ENCODE assay signal across 1 cellular context in the genomic region with DNA sequence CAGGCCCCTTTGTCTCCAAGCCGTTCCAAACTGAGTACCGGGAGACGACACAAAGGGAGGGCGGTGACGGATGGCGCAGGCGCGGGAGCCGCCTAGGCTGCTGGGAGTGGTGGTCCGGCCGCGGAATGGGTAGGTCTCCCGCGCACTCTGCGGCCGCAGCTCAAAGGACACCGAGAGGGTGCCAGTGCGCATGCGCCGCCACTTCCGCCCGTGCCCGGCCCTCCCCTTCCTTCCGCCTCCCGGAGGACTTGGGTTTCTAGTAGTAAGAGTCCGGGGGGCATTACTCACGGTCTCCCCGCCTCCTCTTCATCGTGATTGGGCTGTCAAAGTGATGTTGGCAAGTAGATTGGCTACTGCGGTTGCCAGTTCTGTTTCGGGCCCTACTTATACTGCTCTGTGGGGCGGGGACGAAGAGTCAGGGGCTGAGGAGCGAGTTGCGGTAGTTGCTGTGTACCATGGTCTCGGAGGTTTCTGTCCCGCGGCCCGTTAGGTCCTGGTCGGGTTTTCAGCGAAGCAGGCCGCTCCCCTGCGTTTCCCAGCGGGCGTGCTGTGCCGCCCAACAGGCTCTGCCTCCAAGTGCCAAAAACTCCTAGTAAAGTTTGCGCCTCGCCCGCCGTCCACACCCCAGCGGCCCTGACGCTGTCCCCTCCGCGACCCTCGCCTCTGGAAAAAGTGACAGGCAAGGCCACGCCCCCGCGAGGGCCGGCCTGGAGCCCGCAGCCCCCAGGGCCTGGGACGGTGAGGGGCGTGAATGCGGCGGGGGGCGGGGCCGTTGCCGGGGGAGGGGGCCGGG.
TF ChIP-seq lines count a peak whose summit lies in the region.

No MANE protein-coding gene starts in this region.

TF ChIP-seq in HepG2, 621 proteins besides CTCF, POLR2A, EP300 and RAD21 (continued from another document and continues in another):
- no peak; the same call in 1 of the 2 replicates for TF ChIP-seq KLF9 (CRISPR knock-in tag; IDR thresholded peaks at IDR 0.05; ENCODE audit: low read depth)
- peak; percentile 50; the same call in 1 of the 2 replicates for TF ChIP-seq ZNF564 (CRISPR knock-in tag; IDR thresholded peaks at IDR 0.05)
- TF ChIP-seq PAX8 (CRISPR knock-in tag; IDR thresholded peaks at IDR 0.05; ENCODE audit: borderline replicate concordance), result no peak; the same call in 1 of the 2 replicates
- TF ChIP-seq ZNF547 (CRISPR knock-in tag; IDR thresholded peaks at IDR 0.05), result 0 out of 2 replicates have a peak, but pooled peaks have one; percentile 20
- TF ChIP-seq ISL2 (CRISPR knock-in tag; IDR thresholded peaks at IDR 0.05), result 0 out of 2 replicates have a peak, but pooled peaks have one; percentile 40
- TF ChIP-seq ZNF234 (CRISPR knock-in tag; conservative IDR thresholded peaks at IDR 0.05), result peak; percentile 61; the same call in 1 of the 2 replicates
- no peak for TF ChIP-seq ZSCAN30 (CRISPR knock-in tag; IDR thresholded peaks at IDR 0.05)
- TF ChIP-seq RBFOX2 (IDR thresholded peaks at IDR 0.05; ENCODE audit: low read depth, low read length), result peak; percentile 93
- 0 out of 2 replicates have a peak, but pooled peaks have one; percentile 5 for TF ChIP-seq KAT7 (CRISPR knock-in tag; IDR thresholded peaks at IDR 0.05; ENCODE audit: borderline replicate concordance)
- no peak for TF ChIP-seq ZKSCAN8 (CRISPR knock-in tag; IDR thresholded peaks at IDR 0.05; ENCODE audit: borderline replicate concordance)
- TF ChIP-seq ELF1 (CRISPR knock-in tag; IDR thresholded peaks at IDR 0.05), result peak; percentile 90
- TF ChIP-seq CREB1 (IDR thresholded peaks at IDR 0.05), result peak; percentile 54; the same call in 1 of the 2 replicates
- TF ChIP-seq CREB1 (CRISPR knock-in tag; IDR thresholded peaks at IDR 0.05), result peak; percentile 60; the same call in 1 of the 2 replicates
- TF ChIP-seq ZNF430 (CRISPR knock-in tag; IDR thresholded peaks at IDR 0.05), result peak; percentile 90
- TF ChIP-seq, protein P1, sequence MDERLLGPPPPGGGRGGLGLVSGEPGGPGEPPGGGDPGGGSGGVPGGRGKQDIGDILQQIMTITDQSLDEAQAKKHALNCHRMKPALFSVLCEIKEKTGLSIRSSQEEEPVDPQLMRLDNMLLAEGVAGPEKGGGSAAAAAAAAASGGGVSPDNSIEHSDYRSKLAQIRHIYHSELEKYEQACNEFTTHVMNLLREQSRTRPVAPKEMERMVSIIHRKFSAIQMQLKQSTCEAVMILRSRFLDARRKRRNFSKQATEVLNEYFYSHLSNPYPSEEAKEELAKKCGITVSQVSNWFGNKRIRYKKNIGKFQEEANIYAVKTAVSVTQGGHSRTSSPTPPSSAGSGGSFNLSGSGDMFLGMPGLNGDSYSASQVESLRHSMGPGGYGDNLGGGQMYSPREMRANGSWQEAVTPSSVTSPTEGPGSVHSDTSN (CRISPR knock-in tag; IDR thresholded peaks at IDR 0.05), result peak; percentile 92
- TF ChIP-seq ZNF709 (CRISPR knock-in tag; IDR thresholded peaks at IDR 0.05), result peak; percentile 94
- TF ChIP-seq, protein P2, sequence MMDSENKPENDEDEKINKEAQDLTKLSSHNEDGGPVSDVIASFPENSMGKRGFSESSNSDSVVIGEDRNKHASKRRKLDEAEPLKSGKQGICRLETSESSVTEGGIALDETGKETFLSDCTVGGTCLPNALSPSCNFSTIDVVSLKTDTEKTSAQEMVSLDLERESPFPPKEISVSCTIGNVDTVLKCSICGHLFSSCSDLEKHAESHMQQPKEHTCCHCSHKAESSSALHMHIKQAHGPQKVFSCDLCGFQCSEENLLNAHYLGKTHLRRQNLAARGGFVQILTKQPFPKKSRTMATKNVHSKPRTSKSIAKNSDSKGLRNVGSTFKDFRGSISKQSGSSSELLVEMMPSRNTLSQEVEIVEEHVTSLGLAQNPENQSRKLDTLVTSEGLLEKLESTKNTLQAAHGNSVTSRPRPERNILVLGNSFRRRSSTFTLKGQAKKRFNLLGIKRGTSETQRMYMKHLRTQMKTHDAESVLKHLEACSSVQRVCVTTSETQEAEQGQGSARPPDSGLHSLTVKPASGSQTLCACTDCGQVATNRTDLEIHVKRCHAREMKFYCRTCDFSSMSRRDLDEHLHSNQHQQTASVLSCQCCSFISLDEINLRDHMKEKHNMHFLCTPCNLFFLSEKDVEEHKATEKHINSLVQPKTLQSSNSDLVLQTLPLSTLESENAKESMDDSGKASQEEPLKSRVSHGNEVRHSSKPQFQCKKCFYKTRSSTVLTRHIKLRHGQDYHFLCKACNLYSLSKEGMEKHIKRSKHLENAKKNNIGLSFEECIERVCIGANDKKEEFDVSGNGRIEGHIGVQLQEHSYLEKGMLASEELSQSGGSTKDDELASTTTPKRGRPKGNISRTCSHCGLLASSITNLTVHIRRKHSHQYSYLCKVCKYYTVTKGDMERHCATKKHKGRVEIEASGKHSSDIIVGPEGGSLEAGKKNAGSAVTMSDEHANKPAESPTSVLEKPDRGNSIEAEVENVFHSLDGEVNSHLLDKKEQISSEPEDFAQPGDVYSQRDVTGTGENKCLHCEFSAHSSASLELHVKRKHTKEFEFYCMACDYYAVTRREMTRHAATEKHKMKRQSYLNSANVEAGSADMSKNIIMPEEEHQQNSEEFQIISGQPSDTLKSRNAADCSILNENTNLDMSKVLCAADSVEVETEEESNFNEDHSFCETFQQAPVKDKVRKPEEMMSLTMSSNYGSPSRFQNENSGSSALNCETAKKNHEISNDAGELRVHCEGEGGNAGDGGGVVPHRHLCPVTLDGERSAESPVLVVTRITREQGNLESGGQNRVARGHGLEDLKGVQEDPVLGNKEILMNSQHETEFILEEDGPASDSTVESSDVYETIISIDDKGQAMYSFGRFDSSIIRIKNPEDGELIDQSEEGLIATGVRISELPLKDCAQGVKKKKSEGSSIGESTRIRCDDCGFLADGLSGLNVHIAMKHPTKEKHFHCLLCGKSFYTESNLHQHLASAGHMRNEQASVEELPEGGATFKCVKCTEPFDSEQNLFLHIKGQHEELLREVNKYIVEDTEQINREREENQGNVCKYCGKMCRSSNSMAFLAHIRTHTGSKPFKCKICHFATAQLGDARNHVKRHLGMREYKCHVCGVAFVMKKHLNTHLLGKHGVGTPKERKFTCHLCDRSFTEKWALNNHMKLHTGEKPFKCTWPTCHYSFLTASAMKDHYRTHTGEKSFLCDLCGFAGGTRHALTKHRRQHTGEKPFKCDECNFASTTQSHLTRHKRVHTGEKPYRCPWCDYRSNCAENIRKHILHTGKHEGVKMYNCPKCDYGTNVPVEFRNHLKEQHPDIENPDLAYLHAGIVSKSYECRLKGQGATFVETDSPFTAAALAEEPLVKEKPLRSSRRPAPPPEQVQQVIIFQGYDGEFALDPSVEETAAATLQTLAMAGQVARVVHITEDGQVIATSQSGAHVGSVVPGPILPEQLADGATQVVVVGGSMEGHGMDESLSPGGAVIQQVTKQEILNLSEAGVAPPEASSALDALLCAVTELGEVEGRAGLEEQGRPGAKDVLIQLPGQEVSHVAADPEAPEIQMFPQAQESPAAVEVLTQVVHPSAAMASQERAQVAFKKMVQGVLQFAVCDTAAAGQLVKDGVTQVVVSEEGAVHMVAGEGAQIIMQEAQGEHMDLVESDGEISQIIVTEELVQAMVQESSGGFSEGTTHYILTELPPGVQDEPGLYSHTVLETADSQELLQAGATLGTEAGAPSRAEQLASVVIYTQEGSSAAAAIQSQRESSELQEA (CRISPR knock-in tag; IDR thresholded peaks at IDR 0.05; ENCODE audit: not compliant biosample characterization), result peak; percentile 62
- TF ChIP-seq, protein P3, sequence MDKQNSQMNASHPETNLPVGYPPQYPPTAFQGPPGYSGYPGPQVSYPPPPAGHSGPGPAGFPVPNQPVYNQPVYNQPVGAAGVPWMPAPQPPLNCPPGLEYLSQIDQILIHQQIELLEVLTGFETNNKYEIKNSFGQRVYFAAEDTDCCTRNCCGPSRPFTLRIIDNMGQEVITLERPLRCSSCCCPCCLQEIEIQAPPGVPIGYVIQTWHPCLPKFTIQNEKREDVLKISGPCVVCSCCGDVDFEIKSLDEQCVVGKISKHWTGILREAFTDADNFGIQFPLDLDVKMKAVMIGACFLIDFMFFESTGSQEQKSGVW (CRISPR knock-in tag; IDR thresholded peaks at IDR 0.05; ENCODE audit: borderline replicate concordance), result no peak
- TF ChIP-seq NCOR1 (IDR thresholded peaks at IDR 0.05; ENCODE audit: borderline replicate concordance, low read length), result no peak
- TF ChIP-seq NFIB (CRISPR knock-in tag; IDR thresholded peaks at IDR 0.05; ENCODE audit: borderline replicate concordance), result no peak
- no peak for TF ChIP-seq NR3C1 (CRISPR knock-in tag; IDR thresholded peaks at IDR 0.05)
- TF ChIP-seq, protein P4, sequence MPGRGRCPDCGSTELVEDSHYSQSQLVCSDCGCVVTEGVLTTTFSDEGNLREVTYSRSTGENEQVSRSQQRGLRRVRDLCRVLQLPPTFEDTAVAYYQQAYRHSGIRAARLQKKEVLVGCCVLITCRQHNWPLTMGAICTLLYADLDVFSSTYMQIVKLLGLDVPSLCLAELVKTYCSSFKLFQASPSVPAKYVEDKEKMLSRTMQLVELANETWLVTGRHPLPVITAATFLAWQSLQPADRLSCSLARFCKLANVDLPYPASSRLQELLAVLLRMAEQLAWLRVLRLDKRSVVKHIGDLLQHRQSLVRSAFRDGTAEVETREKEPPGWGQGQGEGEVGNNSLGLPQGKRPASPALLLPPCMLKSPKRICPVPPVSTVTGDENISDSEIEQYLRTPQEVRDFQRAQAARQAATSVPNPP (CRISPR knock-in tag; IDR thresholded peaks at IDR 0.05), result no peak
- TF ChIP-seq, protein P5, sequence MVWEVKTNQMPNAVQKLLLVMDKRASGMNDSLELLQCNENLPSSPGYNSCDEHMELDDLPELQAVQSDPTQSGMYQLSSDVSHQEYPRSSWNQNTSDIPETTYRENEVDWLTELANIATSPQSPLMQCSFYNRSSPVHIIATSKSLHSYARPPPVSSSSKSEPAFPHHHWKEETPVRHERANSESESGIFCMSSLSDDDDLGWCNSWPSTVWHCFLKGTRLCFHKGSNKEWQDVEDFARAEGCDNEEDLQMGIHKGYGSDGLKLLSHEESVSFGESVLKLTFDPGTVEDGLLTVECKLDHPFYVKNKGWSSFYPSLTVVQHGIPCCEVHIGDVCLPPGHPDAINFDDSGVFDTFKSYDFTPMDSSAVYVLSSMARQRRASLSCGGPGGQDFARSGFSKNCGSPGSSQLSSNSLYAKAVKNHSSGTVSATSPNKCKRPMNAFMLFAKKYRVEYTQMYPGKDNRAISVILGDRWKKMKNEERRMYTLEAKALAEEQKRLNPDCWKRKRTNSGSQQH (CRISPR knock-in tag; IDR thresholded peaks at IDR 0.05; ENCODE audit: low read depth), result 0 out of 2 replicates have a peak, but pooled peaks have one; percentile 22
- TF ChIP-seq, protein P6, sequence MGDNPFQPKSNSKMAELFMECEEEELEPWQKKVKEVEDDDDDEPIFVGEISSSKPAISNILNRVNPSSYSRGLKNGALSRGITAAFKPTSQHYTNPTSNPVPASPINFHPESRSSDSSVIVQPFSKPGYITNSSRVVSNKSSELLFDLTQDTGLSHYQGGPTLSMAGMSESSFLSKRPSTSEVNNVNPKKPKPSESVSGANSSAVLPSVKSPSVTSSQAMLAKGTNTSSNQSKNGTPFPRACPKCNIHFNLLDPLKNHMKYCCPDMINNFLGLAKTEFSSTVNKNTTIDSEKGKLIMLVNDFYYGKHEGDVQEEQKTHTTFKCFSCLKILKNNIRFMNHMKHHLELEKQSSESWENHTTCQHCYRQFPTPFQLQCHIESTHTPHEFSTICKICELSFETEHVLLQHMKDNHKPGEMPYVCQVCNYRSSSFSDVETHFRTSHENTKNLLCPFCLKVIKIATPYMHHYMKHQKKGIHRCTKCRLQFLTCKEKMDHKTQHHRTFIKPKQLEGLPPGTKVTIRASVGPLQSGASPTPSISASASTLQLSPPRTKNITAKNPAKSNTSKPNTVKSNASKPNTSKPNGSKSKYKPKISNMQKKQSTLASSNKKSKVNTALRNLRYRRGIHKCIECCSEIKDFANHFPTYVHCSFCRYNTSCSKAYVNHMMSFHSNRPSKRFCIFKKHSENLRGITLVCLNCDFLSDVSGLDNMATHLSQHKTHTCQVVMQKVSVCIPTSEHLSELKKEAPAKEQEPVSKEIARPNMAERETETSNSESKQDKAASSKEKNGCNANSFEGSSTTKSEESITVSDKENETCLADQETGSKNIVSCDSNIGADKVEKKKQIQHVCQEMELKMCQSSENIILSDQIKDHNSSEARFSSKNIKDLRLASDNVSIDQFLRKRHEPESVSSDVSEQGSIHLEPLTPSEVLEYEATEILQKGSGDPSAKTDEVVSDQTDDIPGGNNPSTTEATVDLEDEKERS (CRISPR knock-in tag; IDR thresholded peaks at IDR 0.05), result 0 out of 2 replicates have a peak, but pooled peaks have one; percentile 62
- TF ChIP-seq, protein P7, sequence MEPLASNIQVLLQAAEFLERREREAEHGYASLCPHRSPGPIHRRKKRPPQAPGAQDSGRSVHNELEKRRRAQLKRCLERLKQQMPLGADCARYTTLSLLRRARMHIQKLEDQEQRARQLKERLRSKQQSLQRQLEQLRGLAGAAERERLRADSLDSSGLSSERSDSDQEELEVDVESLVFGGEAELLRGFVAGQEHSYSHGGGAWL (CRISPR knock-in tag; IDR thresholded peaks at IDR 0.05), result peak; percentile 68; the same call in 1 of the 2 replicates
- no peak for TF ChIP-seq ZNF777 (CRISPR knock-in tag; IDR thresholded peaks at IDR 0.05)
- peak; percentile 1; the same call in 1 of the 2 replicates for TF ChIP-seq RFX5 (IDR thresholded peaks at IDR 0.05; ENCODE audit: low read depth, low read length)
- peak; percentile 67; the same call in 1 of the 2 replicates for TF ChIP-seq KLF6 (CRISPR knock-in tag; IDR thresholded peaks at IDR 0.05)
- TF ChIP-seq ZNF296 (CRISPR knock-in tag; conservative IDR thresholded peaks at IDR 0.05), result no peak
- peak; percentile 84 for TF ChIP-seq HNRNPH1 (optimal IDR thresholded peaks at IDR 0.05; ENCODE audit: low read depth, low read length)
- no peak for TF ChIP-seq SRSF9 (IDR thresholded peaks at IDR 0.05; ENCODE audit: borderline replicate concordance, insufficient read depth, low read depth, low read length, poor library complexity, severe bottlenecking)
- TF ChIP-seq HNF4G (IDR thresholded peaks at IDR 0.05; ENCODE audit: borderline replicate concordance, low read depth, low read length), result peak; percentile 71
- TF ChIP-seq HNF4G (CRISPR knock-in tag; IDR thresholded peaks at IDR 0.05; ENCODE audit: borderline replicate concordance, low read depth), result no peak; the same call in 1 of the 2 replicates
- TF ChIP-seq ZNF33B (CRISPR knock-in tag; IDR thresholded peaks at IDR 0.05), result no peak
- peak; percentile 85 for TF ChIP-seq AGO2 (optimal IDR thresholded peaks at IDR 0.05; ENCODE audit: low read depth, low read length)
- TF ChIP-seq, protein P8, sequence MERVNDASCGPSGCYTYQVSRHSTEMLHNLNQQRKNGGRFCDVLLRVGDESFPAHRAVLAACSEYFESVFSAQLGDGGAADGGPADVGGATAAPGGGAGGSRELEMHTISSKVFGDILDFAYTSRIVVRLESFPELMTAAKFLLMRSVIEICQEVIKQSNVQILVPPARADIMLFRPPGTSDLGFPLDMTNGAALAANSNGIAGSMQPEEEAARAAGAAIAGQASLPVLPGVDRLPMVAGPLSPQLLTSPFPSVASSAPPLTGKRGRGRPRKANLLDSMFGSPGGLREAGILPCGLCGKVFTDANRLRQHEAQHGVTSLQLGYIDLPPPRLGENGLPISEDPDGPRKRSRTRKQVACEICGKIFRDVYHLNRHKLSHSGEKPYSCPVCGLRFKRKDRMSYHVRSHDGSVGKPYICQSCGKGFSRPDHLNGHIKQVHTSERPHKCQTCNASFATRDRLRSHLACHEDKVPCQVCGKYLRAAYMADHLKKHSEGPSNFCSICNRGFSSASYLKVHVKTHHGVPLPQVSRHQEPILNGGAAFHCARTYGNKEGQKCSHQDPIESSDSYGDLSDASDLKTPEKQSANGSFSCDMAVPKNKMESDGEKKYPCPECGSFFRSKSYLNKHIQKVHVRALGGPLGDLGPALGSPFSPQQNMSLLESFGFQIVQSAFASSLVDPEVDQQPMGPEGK (CRISPR knock-in tag; IDR thresholded peaks at IDR 0.05), result peak; percentile 91
